12 cellular contexts compared by ENCODE assay signal in genomic region chr17:66198242-66198641, GRCh38. TPM values are rescaled to one million over a fixed set of nuclear protein-coding genes. Genes with fewer than 3 reads are reported as not detected.
"Had no signal": no experiment of that assay in that cellular context is flagged by ENCODE, and none has a peak within 500 bp of the region (broad histone marks: within the 10 kb centered on the region; RNA-seq: fewer than 3 reads in every experiment).

No MANE protein-coding gene starts in this region.

- H3K4me3 Mint-ChIP-seq: GM23338, H9, HFFc6 had no signal

- H3K9me3 Mint-ChIP-seq: GM23338, HFFc6 had no signal

- H3K4me1 ChIP-seq: HAP-1 had no signal

- H3K4me1 Mint-ChIP-seq: GM23338 had no signal

- FAIRE-seq: H1, H54 had no signal

- H3K4me2 ChIP-seq: GM23338 had no signal

- H2AFZ ChIP-seq: GM23248, GM23338 had no signal

- H3K4me3 ChIP-seq: GM23248, GM23338, HAP-1 had no signal

- H3K27ac Mint-ChIP-seq: GM23338, H9, HFFc6 had no signal

- DNase-seq: GM23248, GOT3, H7, H9, HCEC 1CT, HFFc6 had no signal

- H3K27ac ChIP-seq: GM23248 had no signal

- H3K9me3 ChIP-seq: HAP-1 had no signal

- ATAC-seq: GM23338, HCT116 had no signal

- H3K36me3 ChIP-seq: HAP-1 had no signal

- H3K9ac ChIP-seq: GM23248 had no signal

RNA-seq across cellular contexts. Expression of gene APOH, which starts 31.0 kb away (rescaled TPM):
- total RNA-seq: GM23248, GM23338, H1, H4, H7, H9, HFFc6 had no signal
- polyA plus RNA-seq: GM23248, GM23338, H1 had no signal
